ENCODE assay signal across 26 cellular contexts in genomic region chr1:67415041-67415440, GRCh38. TPM values are rescaled to one million over a fixed set of nuclear protein-coding genes. Genes with fewer than 3 reads are reported as not detected.
A peak's percentile ranks its signal among the peaks of the same experiment; 100 is the strongest.
DNase-seq lines count a peak whose midpoint lies in the region; ATAC-seq, FAIRE-seq and TF ChIP-seq lines count a peak whose summit lies in the region.
"Had no signal": no experiment of that assay in that cellular context is flagged by ENCODE, and none has a peak within 500 bp of the region (broad histone marks: within the 10 kb centered on the region; RNA-seq: fewer than 3 reads in every experiment).

No MANE protein-coding gene starts in this region.

- H3K4me3 ChIP-seq in HepG2 (replicated peaks in 1 of 3; ENCODE audit: insufficient read depth in 1 of 3, low read depth in 2 of 3, low read length in 3 of 3) = no peak overlapping the region
- H3K4me3 ChIP-seq in right lobe of liver = no peak overlapping the region
- H3K4me3 ChIP-seq in esophagus squamous epithelium = no peak overlapping the region
- no peak overlapping the region for H3K4me3 ChIP-seq in SJCRH30
- H3K4me3 ChIP-seq: BLaER1 had no signal

- no peak for DNase-seq in activated CD8-positive, alpha-beta T cell treated with anti-CD3 and anti-CD28 coated beads for 36 hours
- no peak for DNase-seq in activated CD8-positive, alpha-beta T cell treated with anti-CD3 and anti-CD28 coated beads, Interleukin-2, amount 10 ng/mL, durations not matched to agents 7 days and 5 days
- no peak for DNase-seq in HepG2 (ENCODE audit: low spot score)
- no peak for DNase-seq in right lobe of liver
- DNase-seq in esophagus squamous epithelium (lab: John Stamatoyannopoulos, UW) = no peak
- no peak for DNase-seq in stimulated activated effector memory CD8-positive, alpha-beta T cell treated with anti-CD3 and anti-CD28 coated beads, Interleukin-12 subunit alpha, Interleukin-12 subunit beta, amount 100 ng/mL, for 72 hours (ENCODE audit: low spot score in 2 of 2)
- DNase-seq in SJCRH30 = no peak
- DNase-seq: ACHN; Calu3; CD4-positive, alpha-beta memory T cell; DMS153; GOT3; HCEC 1CT; KG1; NCI-H1417; NCI-H1694 treated with DMSO at 0.1 percent for 48 hours; NCI-H2081 treated with DMSO at 0.1 percent for 48 hours; NCI-H2171 treated with DMSO at 0.1 percent for 48 hours; NCI-H524 treated with DMSO at 0.1 percent for 48 hours; NCI-H82 had no signal

- in situ Hi-C loops in HepG2 (cut with HindIII; ENCODE audit: extremely low pct_ligation_motif_present, low pct_unique_long_range_greater_than_20kb) = loop anchor here (25.0 kb wide), 1 partner anchor 478 kb away; no protein-coding TSS in a partner anchor

- H3K4me3 Mint-ChIP-seq in activated CD8-positive, alpha-beta T cell treated with anti-CD3 and anti-CD28 coated beads for 36 hours = no peak overlapping the region
- H3K4me3 Mint-ChIP-seq in activated CD8-positive, alpha-beta T cell treated with anti-CD3 and anti-CD28 coated beads, Interleukin-2, amount 10 ng/mL, durations not matched to agents 7 days and 5 days = no peak overlapping the region
- H3K4me3 Mint-ChIP-seq in stimulated activated effector memory CD8-positive, alpha-beta T cell treated with anti-CD3 and anti-CD28 coated beads, Interleukin-12 subunit alpha, Interleukin-12 subunit beta, amount 100 ng/mL, for 72 hours = no peak overlapping the region

- ATAC-seq in activated CD8-positive, alpha-beta T cell treated with anti-CD3 and anti-CD28 coated beads for 36 hours = no peak
- no peak for ATAC-seq in activated CD8-positive, alpha-beta T cell treated with anti-CD3 and anti-CD28 coated beads, Interleukin-2, amount 10 ng/mL, durations not matched to agents 7 days and 5 days
- ATAC-seq in HepG2 (no peak), right lobe of liver (no peak), GM19328 (IDR thresholded peaks at IDR 0.05; ENCODE audit: unreplicated experiment) (no peak)
- ATAC-seq in stimulated activated effector memory CD8-positive, alpha-beta T cell treated with anti-CD3 and anti-CD28 coated beads, Interleukin-12 subunit alpha, Interleukin-12 subunit beta, amount 100 ng/mL, for 72 hours = no peak
- ATAC-seq: Panc1 had no signal

- H2AFZ ChIP-seq in HepG2 (ENCODE audit: low read length) = no peak overlapping the region

- peaks cover 47% of the 10 kb centered on the region for H3K4me1 Mint-ChIP-seq in activated CD8-positive, alpha-beta T cell treated with anti-CD3 and anti-CD28 coated beads for 36 hours (ENCODE audit: low read depth)
- peaks cover 45% of the 10 kb centered on the region for H3K4me1 Mint-ChIP-seq in activated CD8-positive, alpha-beta T cell treated with anti-CD3 and anti-CD28 coated beads, Interleukin-2, amount 10 ng/mL, durations not matched to agents 7 days and 5 days (ENCODE audit: low read depth)
- peaks cover 35% of the 10 kb centered on the region for H3K4me1 Mint-ChIP-seq in stimulated activated effector memory CD8-positive, alpha-beta T cell treated with anti-CD3 and anti-CD28 coated beads, Interleukin-12 subunit alpha, Interleukin-12 subunit beta, amount 100 ng/mL, for 72 hours

- no peak overlapping the region for H3K4me2 ChIP-seq in HepG2 (ENCODE audit: low read depth, low read length)
- H3K4me2 ChIP-seq: BLaER1 had no signal

- BruUV-seq in HepG2 (replicated peaks; lab: Mats Ljungman, UMichigan) = no TSS peak

- no peaks in the 10 kb centered on the region for H3K27me3 Mint-ChIP-seq in activated CD8-positive, alpha-beta T cell treated with anti-CD3 and anti-CD28 coated beads for 36 hours
- H3K27me3 Mint-ChIP-seq in activated CD8-positive, alpha-beta T cell treated with anti-CD3 and anti-CD28 coated beads, Interleukin-2, amount 10 ng/mL, durations not matched to agents 7 days and 5 days (ENCODE audit: low read depth) = no peaks in the 10 kb centered on the region
- H3K27me3 Mint-ChIP-seq: CD4-positive, alpha-beta memory T cell had no signal

- H3K36me3 ChIP-seq in HepG2 (replicated peaks in 1 of 2; ENCODE audit: control insufficient read depth in 1 of 2, insufficient read depth in 2 of 2, low read length in 2 of 2) = peaks cover 16 to 75% of the 10 kb centered on the region in 2 experiments
- peaks cover 0 to 88% (median 43%) of the 10 kb centered on the region in 4 donors for H3K36me3 ChIP-seq in right lobe of liver
- peaks cover 25 to 99% (median 50%) of the 10 kb centered on the region in 3 donors for H3K36me3 ChIP-seq in esophagus squamous epithelium
- peaks cover 90% of the 10 kb centered on the region for H3K36me3 ChIP-seq in SJCRH30

- peaks cover 45% of the 10 kb centered on the region for H4K20me1 ChIP-seq in HepG2 (ENCODE audit: insufficient read depth, low read length)

- POLR2A ChIA-PET in activated CD8-positive, alpha-beta T cell treated with anti-CD3 and anti-CD28 coated beads for 36 hours (lab: Charles Lee) = interaction anchor here (0.6 to 10.4 kb wide), 4 partner anchors 14 to 98 kb away, joined by 3 to 172 read pairs (median 5); partner anchors contain the start of gene SERBP1
- POLR2A ChIA-PET in activated CD8-positive, alpha-beta T cell treated with anti-CD3 and anti-CD28 coated beads, Interleukin-2, amount 10 ng/mL, durations not matched to agents 7 days and 5 days (lab: Charles Lee) = interaction anchor here (1.0 kb wide), 1 partner anchor 15 kb away, joined by 3 read pairs; the partner anchor contains the start of gene SERBP1
- POLR2A ChIA-PET in HepG2 (lab: Yijun Ruan, JAX) = interaction anchor here (1.7 kb wide), 2 partner anchors 15 to 271 kb away, joined by 5 to 7 read pairs; partner anchors contain the start of gene SERBP1

- FAIRE-seq in HepG2 (lab: Jason Lieb, UNC) = no peak
- FAIRE-seq: GM12891 had no signal

- H3K9me3 Mint-ChIP-seq in activated CD8-positive, alpha-beta T cell treated with anti-CD3 and anti-CD28 coated beads for 36 hours = no peaks in the 10 kb centered on the region
- H3K9me3 Mint-ChIP-seq in activated CD8-positive, alpha-beta T cell treated with anti-CD3 and anti-CD28 coated beads, Interleukin-2, amount 10 ng/mL, durations not matched to agents 7 days and 5 days (ENCODE audit: insufficient read depth) = no peaks in the 10 kb centered on the region
- H3K9me3 Mint-ChIP-seq in stimulated activated effector memory CD8-positive, alpha-beta T cell treated with anti-CD3 and anti-CD28 coated beads, Interleukin-12 subunit alpha, Interleukin-12 subunit beta, amount 100 ng/mL, for 72 hours = no peaks in the 10 kb centered on the region
- H3K9me3 Mint-ChIP-seq: CD4-positive, alpha-beta memory T cell had no signal

- H3K27ac Mint-ChIP-seq in activated CD8-positive, alpha-beta T cell treated with anti-CD3 and anti-CD28 coated beads for 36 hours = peak overlapping the region; percentile 53
- no peak overlapping the region for H3K27ac Mint-ChIP-seq in activated CD8-positive, alpha-beta T cell treated with anti-CD3 and anti-CD28 coated beads, Interleukin-2, amount 10 ng/mL, durations not matched to agents 7 days and 5 days
- H3K27ac Mint-ChIP-seq in stimulated activated effector memory CD8-positive, alpha-beta T cell treated with anti-CD3 and anti-CD28 coated beads, Interleukin-12 subunit alpha, Interleukin-12 subunit beta, amount 100 ng/mL, for 72 hours = peak overlapping the region; percentile 72

- CTCF ChIA-PET in activated CD8-positive, alpha-beta T cell treated with anti-CD3 and anti-CD28 coated beads for 36 hours (lab: Charles Lee) = interaction anchor here (1.4 kb wide), 1 partner anchor 12 kb away, joined by 3 read pairs; no protein-coding TSS in a partner anchor
- CTCF ChIA-PET in activated CD8-positive, alpha-beta T cell treated with anti-CD3 and anti-CD28 coated beads, Interleukin-2, amount 10 ng/mL, durations not matched to agents 7 days and 5 days (lab: Charles Lee) = interaction anchor here (1.9 kb wide), 1 partner anchor 86 kb away, joined by 5 read pairs; no protein-coding TSS in a partner anchor
- CTCF ChIA-PET in HepG2 (lab: Yijun Ruan, JAX; ENCODE audit: low intra/inter-chr PET ratio, low total read pairs) = no interaction called here

- H3K79me2 ChIP-seq in HepG2 (ENCODE audit: insufficient read depth, low read length) = peaks cover 23% of the 10 kb centered on the region

- H3K27ac ChIP-seq in HepG2 (ENCODE audit: extremely low read length, insufficient read depth, low read length) (no peak overlapping the region), right lobe of liver (no peak overlapping the region), esophagus squamous epithelium (peak overlapping the region in 3 of 4 donors; percentile 19 to 54 (median 51)), SJCRH30 (no peak overlapping the region)
- H3K27ac ChIP-seq: 22Rv1, BLaER1, HL-60 had no signal

- TF ChIP-seq RAD21 in HepG2 (CRISPR knock-in tag; IDR thresholded peaks at IDR 0.05) = no peak

- H3K9me3 ChIP-seq in HepG2 (ENCODE audit: low read length) = no peaks in the 10 kb centered on the region
- H3K9me3 ChIP-seq in right lobe of liver = no peaks in the 10 kb centered on the region
- H3K9me3 ChIP-seq in esophagus squamous epithelium = no peaks in the 10 kb centered on the region
- no peaks in the 10 kb centered on the region for H3K9me3 ChIP-seq in SJCRH30 (replicated peaks)
- H3K9me3 ChIP-seq: BLaER1 had no signal

- peaks cover 74% of the 10 kb centered on the region for H3K36me3 Mint-ChIP-seq in activated CD8-positive, alpha-beta T cell treated with anti-CD3 and anti-CD28 coated beads for 36 hours (ENCODE audit: low read depth)
- H3K36me3 Mint-ChIP-seq in activated CD8-positive, alpha-beta T cell treated with anti-CD3 and anti-CD28 coated beads, Interleukin-2, amount 10 ng/mL, durations not matched to agents 7 days and 5 days (ENCODE audit: low read depth) = peaks cover 77% of the 10 kb centered on the region
- peaks cover 100% of the 10 kb centered on the region for H3K36me3 Mint-ChIP-seq in stimulated activated effector memory CD8-positive, alpha-beta T cell treated with anti-CD3 and anti-CD28 coated beads, Interleukin-12 subunit alpha, Interleukin-12 subunit beta, amount 100 ng/mL, for 72 hours

- WGBS in HepG2 (ENCODE audit: low lambda C conversion rate) = 98% methylated on average over 13 of the region's 13 CpGs
- WGBS in right lobe of liver (ENCODE audit: insufficient coverage, low coverage, low lambda C conversion rate, missing lambda C conversion rate) = 89% methylated on average over 6 of the region's 13 CpGs
- WGBS in esophagus squamous epithelium, 2 donors = 88 to 93% methylated on average over 13 of the region's 13 CpGs

- H3K4me1 ChIP-seq in HepG2 (ENCODE audit: insufficient read depth, low read length) (peaks cover 12% of the 10 kb centered on the region), right lobe of liver (peaks cover 0 to 9% (median 3%) of the 10 kb centered on the region in 4 donors), esophagus squamous epithelium (peaks cover 3 to 71% (median 6%) of the 10 kb centered on the region in 3 donors), SJCRH30 (no peaks in the 10 kb centered on the region)
- H3K4me1 ChIP-seq: BLaER1 had no signal

- intact Hi-C loops in activated CD8-positive, alpha-beta T cell treated with anti-CD3 and anti-CD28 coated beads for 36 hours (cut with micrococcal nuclease) = loop anchor here (5.0 kb wide), 1 partner anchor 78 kb away; no protein-coding TSS in a partner anchor
- intact Hi-C loops in HepG2 (cut with micrococcal nuclease; ENCODE audit: unreplicated experiment) (no loop called here), right lobe of liver (cut with DNase I) (no loop called here), esophagus squamous epithelium (cut with DNase I) (no loop called here)

- no peak overlapping the region for H3K9ac ChIP-seq in HepG2 (ENCODE audit: insufficient read depth, low read depth, low read length)
- H3K9ac ChIP-seq: BLaER1 had no signal

- H3K27me3 ChIP-seq in HepG2 (ENCODE audit: control insufficient read depth in 1 of 2, insufficient read depth in 2 of 2, low read length in 2 of 2) = no peaks in the 10 kb centered on the region; a peak in 1 of 5 replicates
- H3K27me3 ChIP-seq in right lobe of liver = no peaks in the 10 kb centered on the region
- H3K27me3 ChIP-seq in esophagus squamous epithelium = no peaks in the 10 kb centered on the region
- no peaks in the 10 kb centered on the region for H3K27me3 ChIP-seq in SJCRH30
- H3K27me3 ChIP-seq: BLaER1 had no signal

- TF ChIP-seq CTCF in activated CD8-positive, alpha-beta T cell treated with anti-CD3 and anti-CD28 coated beads for 36 hours (IDR thresholded peaks at IDR 0.05) = no peak
- TF ChIP-seq CTCF in HepG2 (CRISPR knock-in tag; IDR thresholded peaks at IDR 0.05) (no peak), right lobe of liver (IDR thresholded peaks at IDR 0.05) (no peak), esophagus squamous epithelium (IDR thresholded peaks at IDR 0.05) (no peak)

- TF ChIP-seq POLR2A in HepG2 (IDR thresholded peaks at IDR 0.05; ENCODE audit: insufficient read depth in 1 of 2, low read depth in 2 of 2, low read length in 2 of 2) = no peak
- TF ChIP-seq POLR2A in right lobe of liver (IDR thresholded peaks at IDR 0.05) = no peak
- no peak for TF ChIP-seq POLR2A in esophagus squamous epithelium (IDR thresholded peaks at IDR 0.05)

- TF ChIP-seq EP300 in HepG2 (IDR thresholded peaks at IDR 0.05; ENCODE audit: low read depth in 2 of 2, low read length in 2 of 2) (no peak), HepG2 (CRISPR knock-in tag; IDR thresholded peaks at IDR 0.05; ENCODE audit: borderline replicate concordance) (no peak)

RNA-seq across cellular contexts. Expression of gene SERBP1, which starts 15.2 kb away (rescaled TPM):
- 100 to 1,000 TPM; 476 to 491 TPM for total RNA-seq in activated CD8-positive, alpha-beta T cell treated with anti-CD3 and anti-CD28 coated beads for 36 hours
- total RNA-seq in activated CD8-positive, alpha-beta T cell treated with anti-CD3 and anti-CD28 coated beads, Interleukin-2, amount 10 ng/mL, durations not matched to agents 7 days and 5 days = 100 to 1,000 TPM; 280 to 297 TPM
- 281 and 464 TPM in 2 replicates for total RNA-seq in HepG2 (2016; rRNA removed; fragmentation: Illumina TruSeq; extraction: Trizol)
- 42.0 and 47.1 TPM in 2 replicates for total RNA-seq in HepG2 (2016; cell fraction: cytosol; rRNA removed; fragmentation: Illumina TruSeq; extraction: Trizol; ENCODE audit: low read depth)
- total RNA-seq in HepG2 (2016; cell fraction: insoluble cytoplasmic fraction; rRNA removed; fragmentation: Illumina TruSeq; extraction: Trizol) = 285 and 448 TPM in 2 replicates
- 101 and 110 TPM in 2 replicates for total RNA-seq in HepG2 (2016; cell fraction: membrane; rRNA removed; fragmentation: Illumina TruSeq; extraction: Trizol)
- 159 and 166 TPM in 2 replicates for total RNA-seq in HepG2 (2016; cell fraction: nucleus; rRNA removed; fragmentation: Illumina TruSeq; extraction: Trizol)
- 129 and 175 TPM in 2 replicates for polyA plus RNA-seq in HepG2 (2011; rRNA removed)
- 135 and 152 TPM in 2 replicates for polyA plus RNA-seq in HepG2 (2011; cell fraction: cytosol; rRNA removed)
- polyA plus RNA-seq in HepG2 (2011; cell fraction: nucleus; rRNA removed) = 36.3 and 45.4 TPM in 2 replicates
- 205 and 282 TPM in 2 replicates for polyA plus RNA-seq in HepG2 (2012)
- 49.9 and 50.6 TPM in 2 replicates for polyA plus RNA-seq in HepG2 (2016; cell fraction: cytosol; fragmentation: Illumina TruSeq; extraction: Trizol; ENCODE audit: low read depth)
- polyA plus RNA-seq in HepG2 (2016; cell fraction: insoluble cytoplasmic fraction; fragmentation: Illumina TruSeq; extraction: Trizol; ENCODE audit: low read depth) = 619 and 673 TPM in 2 replicates
- polyA plus RNA-seq in HepG2 (2016; cell fraction: membrane; fragmentation: Illumina TruSeq; extraction: Trizol; ENCODE audit: low read depth) = 96.8 and 107 TPM in 2 replicates
- polyA plus RNA-seq in HepG2 (2016; cell fraction: nucleus; fragmentation: Illumina TruSeq; extraction: Trizol; ENCODE audit: insufficient read depth, low read depth) = 230 and 231 TPM in 2 replicates
- polyA minus RNA-seq in HepG2 (2011; rRNA and poly(A)+ RNA removed; ENCODE audit: low replicate concordance) = 87.0 and 114 TPM in 2 replicates
- 138 and 157 TPM in 2 replicates for polyA minus RNA-seq in HepG2 (2011; cell fraction: cytosol; rRNA and poly(A)+ RNA removed)
- 137 and 140 TPM in 2 replicates for polyA minus RNA-seq in HepG2 (2011; cell fraction: nucleus; rRNA and poly(A)+ RNA removed)
- total RNA-seq in right lobe of liver = 100 to 1,000 TPM in 3 of 6 experiments, 10 to 100 TPM in 3; 65.6 to 156 (median 96.6) TPM
- total RNA-seq in esophagus squamous epithelium = 100 to 1,000 TPM; 282 to 394 (median 357) TPM
- 503 and 535 TPM in 2 replicates for total RNA-seq in SJCRH30 (2014; rRNA removed; shearing (Covaris generic))

Comparison
In these comparisons a context has a peak if more than half of its experiments do, and no peak if none do; other contexts are left out.
1. H3K27ac ChIP-seq: peak in esophagus squamous epithelium (3 of 4); none in HepG2 (single experiment), right lobe of liver (0 of 3) and SJCRH30 (single experiment).